Comparison of ENCODE assay signal across 2 cellular contexts in genomic region chr15:31027948-31028586, GRCh38.
TF ChIP-seq lines count a peak whose summit lies in the region.

No MANE protein-coding gene starts in this region.

TF ChIP-seq in GM23338, 12 proteins besides CTCF, POLR2A, EP300 and RAD21:
- TF ChIP-seq POLR2AphosphoS5 (IDR thresholded peaks at IDR 0.05; ENCODE audit: low read depth) (no peak), ZNF462 (CRISPR knock-in tag; IDR thresholded peaks at IDR 0.05) (no peak), CREB1 (CRISPR knock-in tag; IDR thresholded peaks at IDR 0.05; ENCODE audit: low read depth) (no peak), EZH2 (IDR thresholded peaks at IDR 0.05; ENCODE audit: low read depth, unreplicated experiment) (no peak), ZNF114 (CRISPR knock-in tag; IDR thresholded peaks at IDR 0.05) (no peak), NANOG (IDR thresholded peaks at IDR 0.05; ENCODE audit: borderline replicate concordance) (no peak), EZH2phosphoT487 (IDR thresholded peaks at IDR 0.05; ENCODE audit: unreplicated experiment) (no peak), ZNF331 (CRISPR knock-in tag; IDR thresholded peaks at IDR 0.05; ENCODE audit: low read depth) (no peak), STAT1 (IDR thresholded peaks at IDR 0.05; ENCODE audit: unreplicated experiment) (no peak), JUNB (IDR thresholded peaks at IDR 0.05; ENCODE audit: unreplicated experiment) (no peak)
- TF ChIP-seq, protein P1, sequence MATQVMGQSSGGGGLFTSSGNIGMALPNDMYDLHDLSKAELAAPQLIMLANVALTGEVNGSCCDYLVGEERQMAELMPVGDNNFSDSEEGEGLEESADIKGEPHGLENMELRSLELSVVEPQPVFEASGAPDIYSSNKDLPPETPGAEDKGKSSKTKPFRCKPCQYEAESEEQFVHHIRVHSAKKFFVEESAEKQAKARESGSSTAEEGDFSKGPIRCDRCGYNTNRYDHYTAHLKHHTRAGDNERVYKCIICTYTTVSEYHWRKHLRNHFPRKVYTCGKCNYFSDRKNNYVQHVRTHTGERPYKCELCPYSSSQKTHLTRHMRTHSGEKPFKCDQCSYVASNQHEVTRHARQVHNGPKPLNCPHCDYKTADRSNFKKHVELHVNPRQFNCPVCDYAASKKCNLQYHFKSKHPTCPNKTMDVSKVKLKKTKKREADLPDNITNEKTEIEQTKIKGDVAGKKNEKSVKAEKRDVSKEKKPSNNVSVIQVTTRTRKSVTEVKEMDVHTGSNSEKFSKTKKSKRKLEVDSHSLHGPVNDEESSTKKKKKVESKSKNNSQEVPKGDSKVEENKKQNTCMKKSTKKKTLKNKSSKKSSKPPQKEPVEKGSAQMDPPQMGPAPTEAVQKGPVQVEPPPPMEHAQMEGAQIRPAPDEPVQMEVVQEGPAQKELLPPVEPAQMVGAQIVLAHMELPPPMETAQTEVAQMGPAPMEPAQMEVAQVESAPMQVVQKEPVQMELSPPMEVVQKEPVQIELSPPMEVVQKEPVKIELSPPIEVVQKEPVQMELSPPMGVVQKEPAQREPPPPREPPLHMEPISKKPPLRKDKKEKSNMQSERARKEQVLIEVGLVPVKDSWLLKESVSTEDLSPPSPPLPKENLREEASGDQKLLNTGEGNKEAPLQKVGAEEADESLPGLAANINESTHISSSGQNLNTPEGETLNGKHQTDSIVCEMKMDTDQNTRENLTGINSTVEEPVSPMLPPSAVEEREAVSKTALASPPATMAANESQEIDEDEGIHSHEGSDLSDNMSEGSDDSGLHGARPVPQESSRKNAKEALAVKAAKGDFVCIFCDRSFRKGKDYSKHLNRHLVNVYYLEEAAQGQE (IDR thresholded peaks at IDR 0.05; ENCODE audit: unreplicated experiment) = no peak
- TF ChIP-seq, protein P2, sequence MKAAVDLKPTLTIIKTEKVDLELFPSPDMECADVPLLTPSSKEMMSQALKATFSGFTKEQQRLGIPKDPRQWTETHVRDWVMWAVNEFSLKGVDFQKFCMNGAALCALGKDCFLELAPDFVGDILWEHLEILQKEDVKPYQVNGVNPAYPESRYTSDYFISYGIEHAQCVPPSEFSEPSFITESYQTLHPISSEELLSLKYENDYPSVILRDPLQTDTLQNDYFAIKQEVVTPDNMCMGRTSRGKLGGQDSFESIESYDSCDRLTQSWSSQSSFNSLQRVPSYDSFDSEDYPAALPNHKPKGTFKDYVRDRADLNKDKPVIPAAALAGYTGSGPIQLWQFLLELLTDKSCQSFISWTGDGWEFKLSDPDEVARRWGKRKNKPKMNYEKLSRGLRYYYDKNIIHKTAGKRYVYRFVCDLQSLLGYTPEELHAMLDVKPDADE (IDR thresholded peaks at IDR 0.05) = no peak
TF ChIP-seq in GM23338: peak in this region for 0.

TF ChIP-seq in HepG2, 621 proteins besides CTCF, POLR2A, EP300 and RAD21:
- TF ChIP-seq ZNF556 (CRISPR knock-in tag; IDR thresholded peaks at IDR 0.05; ENCODE audit: borderline replicate concordance) = no peak
- no peak for TF ChIP-seq ZNF619 (CRISPR knock-in tag; IDR thresholded peaks at IDR 0.05)
- TF ChIP-seq NFIB (CRISPR knock-in tag; IDR thresholded peaks at IDR 0.05; ENCODE audit: borderline replicate concordance) = no peak
- TF ChIP-seq ARHGAP35 (CRISPR knock-in tag; IDR thresholded peaks at IDR 0.05; ENCODE audit: borderline replicate concordance) = no peak
- no peak for TF ChIP-seq PHF20 (CRISPR knock-in tag; IDR thresholded peaks at IDR 0.05)
- no peak for TF ChIP-seq BCL6 (CRISPR knock-in tag; IDR thresholded peaks at IDR 0.05)
- TF ChIP-seq ZFP82 (CRISPR knock-in tag; IDR thresholded peaks at IDR 0.05; ENCODE audit: borderline replicate concordance) = no peak
- TF ChIP-seq, protein P3, sequence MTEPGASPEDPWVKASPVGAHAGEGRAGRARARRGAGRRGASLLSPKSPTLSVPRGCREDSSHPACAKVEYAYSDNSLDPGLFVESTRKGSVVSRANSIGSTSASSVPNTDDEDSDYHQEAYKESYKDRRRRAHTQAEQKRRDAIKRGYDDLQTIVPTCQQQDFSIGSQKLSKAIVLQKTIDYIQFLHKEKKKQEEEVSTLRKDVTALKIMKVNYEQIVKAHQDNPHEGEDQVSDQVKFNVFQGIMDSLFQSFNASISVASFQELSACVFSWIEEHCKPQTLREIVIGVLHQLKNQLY (CRISPR knock-in tag; IDR thresholded peaks at IDR 0.05) = no peak
- TF ChIP-seq ZNF251 (CRISPR knock-in tag; IDR thresholded peaks at IDR 0.05) = no peak
- no peak for TF ChIP-seq GLMP (CRISPR knock-in tag; IDR thresholded peaks at IDR 0.05; ENCODE audit: borderline replicate concordance)
